ENCODE assay signal across 8 cellular contexts in genomic region chr5:87411586-87412416, GRCh38. TPM values are rescaled to one million over a fixed set of nuclear protein-coding genes. Genes with fewer than 3 reads are reported as not detected.
A peak's percentile ranks its signal among the peaks of the same experiment; 100 is the strongest.
DNase-seq lines count a peak whose midpoint lies in the region; ATAC-seq lines count a peak whose summit lies in the region.

No MANE protein-coding gene starts in this region.

- H3K9me3 ChIP-seq in neuron (ENCODE audit: low read length): no peaks in the 10 kb centered on the region

- peak; percentile 2 for ATAC-seq in GM21786 (IDR thresholded peaks at IDR 0.05; ENCODE audit: unreplicated experiment)

- H2AFZ ChIP-seq in neuron (ENCODE audit: low read depth, low read length): peak overlapping the region; percentile 57

- H3K4me3 ChIP-seq in neuron (ENCODE audit: low read length): peak overlapping the region; percentile 79

- H3K36me3 ChIP-seq in neuron (ENCODE audit: insufficient read depth, low read length): peaks cover 35% of the 10 kb centered on the region

- DNase-seq in DMS79 treated with DMSO at 0.1 percent for 48 hours (lab: John Stamatoyannopoulos, UW) (peak; percentile 3), DMS79 (lab: John Stamatoyannopoulos, UW) (no peak), M059J (ENCODE audit: low read depth) (peak; percentile 60), foreskin melanocyte (peak; percentile 26), NCI-H128 (lab: John Stamatoyannopoulos, UW; ENCODE audit: unreplicated experiment) (no peak)
- peak; percentile 55 for DNase-seq in activated CD8-positive, alpha-beta memory T cell treated with anti-CD3 and anti-CD28 coated beads, Interleukin-2, amount 50 U/mL, for 48 hours

- no peaks in the 10 kb centered on the region for H3K27me3 ChIP-seq in neuron (ENCODE audit: insufficient read depth, low read length)

- peaks cover 13% of the 10 kb centered on the region for H3K4me1 ChIP-seq in neuron (ENCODE audit: insufficient read depth, low read length)

RNA-seq across cellular contexts. Expression of gene CCNH, which starts 0.9 kb away (rescaled TPM):
- 88.2 and 115 TPM in 2 replicates for total RNA-seq in M059J (2014; rRNA removed; shearing (Covaris generic))

Comparison
In these comparisons a context has a peak if more than half of its experiments do, and no peak if none do; other contexts are left out.
1. DNase-seq: peak in DMS79 treated with DMSO at 0.1 percent for 48 hours (single experiment), M059J (single experiment), activated CD8-positive, alpha-beta memory T cell treated with anti-CD3 and anti-CD28 coated beads, Interleukin-2, amount 50 U/mL, for 48 hours (single experiment) and foreskin melanocyte (single experiment); none in DMS79 (single experiment) and NCI-H128 (single experiment).